Comparison of ENCODE assay signal across 21 cellular contexts in the genomic region with DNA sequence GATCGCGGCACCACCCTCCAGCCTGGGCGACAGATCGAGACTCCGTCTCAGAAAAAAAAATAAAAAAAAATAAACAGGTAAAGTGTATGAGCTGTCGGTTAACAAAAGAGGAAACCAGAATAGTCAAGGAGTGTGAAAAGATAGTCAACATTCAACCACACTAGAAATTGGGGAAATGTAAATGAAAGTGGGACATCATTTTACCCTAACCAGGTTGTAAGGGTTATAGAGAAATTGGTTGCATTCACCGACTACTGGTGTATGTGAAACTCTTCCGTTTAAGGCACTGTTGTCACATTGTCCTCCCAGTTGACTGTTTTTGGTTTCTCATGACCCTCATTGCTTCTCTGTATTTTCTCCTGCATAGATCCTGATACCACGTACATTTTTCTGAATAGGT.
"Had no signal": no experiment of that assay in that cellular context is flagged by ENCODE, and none has a peak within 500 bp of the region (broad histone marks: within the 10 kb centered on the region; RNA-seq: fewer than 3 reads in every experiment).

No MANE protein-coding gene starts in this region.

- H3K4me3 Mint-ChIP-seq: activated naive CD8-positive, alpha-beta T cell treated with anti-CD3 and anti-CD28 coated beads, Interleukin-2, amount 50 U/mL, for 24 hours; activated T-cell treated with anti-CD3 and anti-CD28 coated beads, Interleukin-2, amount 50 U/mL, for 4 hours; naive thymus-derived CD4-positive, alpha-beta T cell; neural progenitor cell had no signal

- H3K27me3 Mint-ChIP-seq: activated naive CD8-positive, alpha-beta T cell treated with anti-CD3 and anti-CD28 coated beads, Interleukin-2, amount 50 U/mL, for 24 hours; naive thymus-derived CD4-positive, alpha-beta T cell had no signal

- H3K27ac Mint-ChIP-seq: activated naive CD8-positive, alpha-beta T cell treated with anti-CD3 and anti-CD28 coated beads, Interleukin-2, amount 50 U/mL, for 24 hours; activated T-helper 2 cell treated with anti-CD3 and anti-CD28 coated beads, Interferon-gamma antibody, Interleukin-2, Interleukin-4, amounts not matched to agents 10 μg/mL and 5 μg/mL and 100 μg/mL, durations not matched to agents 14 hours and 24 hours and 36 hours; neural progenitor cell had no signal

- H3K27me3 ChIP-seq: heart right ventricle, neural progenitor cell, sigmoid colon, upper lobe of right lung had no signal

- DNase-seq: activated CD4-positive, alpha-beta T cell treated with anti-CD3 and anti-CD28 coated beads for 48 hours; activated CD4-positive, CD25-positive, alpha-beta regulatory T cell; activated CD8-positive, alpha-beta memory T cell treated with anti-CD3 and anti-CD28 coated beads, Interleukin-2, amount 50 U/mL, for 48 hours; activated naive CD4-positive, alpha-beta T cell; activated naive CD8-positive, alpha-beta T cell treated with anti-CD3 and anti-CD28 coated beads, Interleukin-2, amount 50 U/mL, for 24 hours; activated T-cell treated with anti-CD3 and anti-CD28 coated beads, Interleukin-2, amount 50 U/mL, for 4 hours; erythroblast; foreskin fibroblast; heart right ventricle; lower lobe of right lung; naive thymus-derived CD4-positive, alpha-beta T cell; posterior cingulate gyrus; sigmoid colon; stimulated activated CD4-positive, alpha-beta T cell treated with anti-CD3 and anti-CD28 coated beads, Interleukin-15, amount 100 ng/mL, for 24 hours; stimulated activated naive CD4-positive, alpha-beta T cell; T1000; upper lobe of right lung had no signal

- H3K4me1 Mint-ChIP-seq: activated naive CD8-positive, alpha-beta T cell treated with anti-CD3 and anti-CD28 coated beads, Interleukin-2, amount 50 U/mL, for 24 hours; naive thymus-derived CD4-positive, alpha-beta T cell; neural progenitor cell had no signal

- H3K4me3 ChIP-seq: heart right ventricle, lower lobe of right lung, neural progenitor cell, sigmoid colon, smooth muscle cell, upper lobe of right lung had no signal

- ATAC-seq: activated naive CD8-positive, alpha-beta T cell treated with anti-CD3 and anti-CD28 coated beads, Interleukin-2, amount 50 U/mL, for 24 hours; activated T-cell treated with anti-CD3 and anti-CD28 coated beads, Interleukin-2, amount 50 U/mL, for 4 hours; heart right ventricle; left lobe of liver; lower lobe of right lung; naive thymus-derived CD4-positive, alpha-beta T cell; upper lobe of right lung had no signal

- H3K36me3 ChIP-seq: neural progenitor cell had no signal

- H3K9me3 Mint-ChIP-seq: activated naive CD8-positive, alpha-beta T cell treated with anti-CD3 and anti-CD28 coated beads, Interleukin-2, amount 50 U/mL, for 24 hours; activated T-cell treated with anti-CD3 and anti-CD28 coated beads, Interleukin-2, amount 50 U/mL, for 4 hours; activated T-helper 2 cell treated with anti-CD3 and anti-CD28 coated beads, Interferon-gamma antibody, Interleukin-2, Interleukin-4, amounts not matched to agents 10 μg/mL and 5 μg/mL and 100 μg/mL, durations not matched to agents 14 hours and 24 hours and 36 hours; naive thymus-derived CD4-positive, alpha-beta T cell; neural progenitor cell had no signal
